Comparison of ENCODE assay signal across 23 cellular contexts in the genomic region with DNA sequence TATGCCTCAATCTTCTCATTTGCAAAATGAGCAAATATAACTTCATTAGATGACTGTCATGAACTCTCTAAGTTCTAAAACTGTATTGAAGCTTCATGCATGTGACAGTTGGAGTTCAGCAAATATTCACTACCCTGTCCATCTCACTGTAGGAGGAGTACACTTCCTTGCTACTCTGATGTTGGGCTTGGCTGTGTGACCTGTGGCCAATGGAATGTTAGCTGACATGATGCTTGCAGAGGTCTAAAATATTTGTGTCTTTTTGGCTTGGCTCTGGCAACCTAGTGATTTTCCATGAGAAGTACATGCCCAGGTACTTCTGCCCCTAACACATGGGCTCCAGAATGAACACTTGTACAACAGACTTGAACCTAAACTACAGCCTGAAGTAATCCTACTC.
"Had no signal": no experiment of that assay in that cellular context is flagged by ENCODE, and none has a peak within 500 bp of the region (broad histone marks: within the 10 kb centered on the region; RNA-seq: fewer than 3 reads in every experiment).

No MANE protein-coding gene starts in this region.

- ATAC-seq: activated T-cell treated with anti-CD3 and anti-CD28 coated beads, Interleukin-2, amount 50 U/mL, for 72 hours; body of pancreas; gastrocnemius medialis; left cardiac atrium; mucosa of descending colon; pancreas; psoas muscle had no signal

- H3K4me3 ChIP-seq: body of pancreas, gastrocnemius medialis, mucosa of descending colon, pancreas, psoas muscle, right atrium auricular region, spleen, thoracic aorta, upper lobe of left lung had no signal

- FAIRE-seq: endometrium, islet of Langerhans, pancreas had no signal

- DNase-seq: activated CD8-positive, alpha-beta memory T cell treated with anti-CD3 and anti-CD28 coated beads, Interleukin-2, amount 50 U/mL, for 48 hours; activated effector memory CD4-positive, alpha-beta T cell treated with Interleukin-2 at 50 U/mL for 16 hours; activated naive CD4-positive, alpha-beta T cell treated with anti-CD3 and anti-CD28 coated beads for 36 hours; activated T-cell treated with anti-CD3 and anti-CD28 coated beads, Interleukin-2, amount 50 U/mL, for 72 hours; body of pancreas; effector CD4-positive, alpha-beta T cell; erythroblast; gastrocnemius medialis; hypothalamus; left cardiac atrium; mucosa of descending colon; nephron progenitor cell; pancreas; psoas muscle; spleen; stimulated activated CD4-positive, alpha-beta T cell treated with anti-CD3 and anti-CD28 coated beads, Interleukin-4, amount 100 ng/mL, for 24 hours; stimulated activated naive CD4-positive, alpha-beta T cell treated with Interleukin-2 at 50 U/mL for 16 hours; T-helper 9 cell; upper lobe of left lung had no signal

- H3K27me3 ChIP-seq: body of pancreas, gastrocnemius medialis, pancreas, right atrium auricular region, spleen, upper lobe of left lung had no signal

- H3K9me3 ChIP-seq: body of pancreas, gastrocnemius medialis, mucosa of descending colon, pancreas, psoas muscle, right atrium auricular region, spleen, thoracic aorta, upper lobe of left lung had no signal

- H3K4me1 ChIP-seq: body of pancreas, gastrocnemius medialis, pancreas, psoas muscle, right atrium auricular region, spleen, upper lobe of left lung had no signal

- H3K36me3 ChIP-seq: gastrocnemius medialis, pancreas, right atrium auricular region, spleen, thoracic aorta, upper lobe of left lung had no signal

- H3K27ac ChIP-seq: body of pancreas, gastrocnemius medialis, pancreas, psoas muscle, right atrium auricular region, spleen, thoracic aorta, upper lobe of left lung had no signal
